ENCODE assay signal across 18 cellular contexts in genomic region chr2:174245065-174245464, GRCh38. TPM values are rescaled to one million over a fixed set of nuclear protein-coding genes. Genes with fewer than 3 reads are reported as not detected.
DNase-seq lines count a peak whose midpoint lies in the region; ATAC-seq and TF ChIP-seq lines count a peak whose summit lies in the region.
"Had no signal": no experiment of that assay in that cellular context is flagged by ENCODE, and none has a peak within 500 bp of the region (broad histone marks: within the 10 kb centered on the region; RNA-seq: fewer than 3 reads in every experiment).

No MANE protein-coding gene starts in this region.

- no peaks in the 10 kb centered on the region for H3K27me3 ChIP-seq in DOHH2 (ENCODE audit: control insufficient read depth, low read length)
- H3K27me3 ChIP-seq: BLaER1 had no signal

- H3F3A ChIP-seq in DOHH2 (ENCODE audit: control insufficient read depth, insufficient read depth), result no peaks in the 10 kb centered on the region

- H3K9me2 ChIP-seq in DOHH2 (replicated peaks; ENCODE audit: control insufficient read depth, low read length) (no peaks in the 10 kb centered on the region), OCI-LY7 (ENCODE audit: insufficient read depth, low read length) (no peaks in the 10 kb centered on the region)

- no peak for DNase-seq in activated CD8-positive, alpha-beta T cell treated with anti-CD3 and anti-CD28 coated beads, Interleukin-2, amount 10 ng/mL, durations not matched to agents 7 days and 5 days
- DNase-seq in activated CD8-positive, alpha-beta T cell treated with anti-CD3 and anti-CD28 coated beads for 36 hours, result no peak
- DNase-seq in OCI-LY7 (ENCODE audit: low spot score) (no peak), endothelial cell (ENCODE audit: low spot score) (no peak), glutamatergic neuron (no peak)
- DNase-seq in activated T-helper 1 cell treated with anti-CD3 and anti-CD28 coated beads, Interleukin-12 subunit alpha, Interleukin-12 subunit beta, Interleukin-2, Interleukin-4 antibody, amounts not matched to agents 30 ng/mL and 10 ng/mL and 1 ng/mL, durations not matched to agents 14 hours and 24 hours and 36 hours (ENCODE audit: low spot score), result no peak
- DNase-seq: H7, NCI-H1105 treated with DMSO at 0.1 percent for 48 hours, NCI-H1694, NCI-H2081 treated with DMSO at 0.1 percent for 48 hours, NCI-H524 treated with DMSO at 0.1 percent for 48 hours, SIG-M5 had no signal

- no peak for TF ChIP-seq CTCF in activated CD8-positive, alpha-beta T cell treated with anti-CD3 and anti-CD28 coated beads for 36 hours (IDR thresholded peaks at IDR 0.05)
- TF ChIP-seq CTCF in DOHH2 (IDR thresholded peaks at IDR 0.05; ENCODE audit: low read depth, low read length, poor library complexity, severe bottlenecking), result no peak
- no peak for TF ChIP-seq CTCF in OCI-LY7 (conservative IDR thresholded peaks at IDR 0.05; ENCODE audit: low read length)
- TF ChIP-seq CTCF in endothelial cell (IDR thresholded peaks at IDR 0.05; ENCODE audit: unreplicated experiment), result no peak
- TF ChIP-seq CTCF in glutamatergic neuron (IDR thresholded peaks at IDR 0.05; ENCODE audit: partially characterized antibody, unreplicated experiment), result no peak

- H3K27me3 Mint-ChIP-seq in activated CD8-positive, alpha-beta T cell treated with anti-CD3 and anti-CD28 coated beads, Interleukin-2, amount 10 ng/mL, durations not matched to agents 7 days and 5 days (ENCODE audit: low read depth), result no peaks in the 10 kb centered on the region
- no peaks in the 10 kb centered on the region for H3K27me3 Mint-ChIP-seq in activated CD8-positive, alpha-beta T cell treated with anti-CD3 and anti-CD28 coated beads for 36 hours
- H3K27me3 Mint-ChIP-seq in endothelial cell (ENCODE audit: unreplicated experiment) (peaks cover 3% of the 10 kb centered on the region), glutamatergic neuron (ENCODE audit: unreplicated experiment) (peaks cover 3% of the 10 kb centered on the region)
- H3K27me3 Mint-ChIP-seq in activated T-helper 1 cell treated with anti-CD3 and anti-CD28 coated beads, Interleukin-12 subunit alpha, Interleukin-12 subunit beta, Interleukin-2, Interleukin-4 antibody, amounts not matched to agents 30 ng/mL and 10 ng/mL and 1 ng/mL, durations not matched to agents 14 hours and 24 hours and 36 hours (ENCODE audit: insufficient read depth), result no peaks in the 10 kb centered on the region

- H3K4me1 ChIP-seq in DOHH2 (ENCODE audit: control insufficient read depth, low read length) (peaks cover 27% of the 10 kb centered on the region), OCI-LY7 (ENCODE audit: insufficient read depth, low read length, poor library complexity, severe bottlenecking) (peaks cover 17% of the 10 kb centered on the region)

- H3K27ac ChIP-seq in DOHH2 (ENCODE audit: low read depth, low read length) (no peak overlapping the region), OCI-LY7 (ENCODE audit: low read depth, low read length, poor library complexity, severe bottlenecking) (no peak overlapping the region)
- H3K27ac ChIP-seq: BLaER1, PC-9, RWPE1 had no signal

- CTCF ChIA-PET in activated CD8-positive, alpha-beta T cell treated with anti-CD3 and anti-CD28 coated beads, Interleukin-2, amount 10 ng/mL, durations not matched to agents 7 days and 5 days (lab: Charles Lee), result interaction anchor here (1.0 to 1.3 kb wide), 2 partner anchors 8 to 97 kb away, joined by 3 read pairs; no protein-coding TSS in a partner anchor
- CTCF ChIA-PET in activated CD8-positive, alpha-beta T cell treated with anti-CD3 and anti-CD28 coated beads for 36 hours (lab: Charles Lee), result interaction anchor here (0.7 to 1.0 kb wide), 2 partner anchors 13 to 1035 kb away, joined by 3 read pairs; no protein-coding TSS in a partner anchor
- CTCF ChIA-PET in OCI-LY7 (lab: Charles Lee; ENCODE audit: unreplicated experiment), result no interaction called here

- H3K79me2 ChIP-seq in DOHH2 (ENCODE audit: control insufficient read depth, low read length), result peaks cover 82% of the 10 kb centered on the region
- H3K79me2 ChIP-seq in OCI-LY7 (ENCODE audit: insufficient read depth, low read depth, low read length), result peaks cover 69% of the 10 kb centered on the region

- H4K20me1 ChIP-seq in DOHH2 (ENCODE audit: control insufficient read depth, insufficient read depth, low read depth, low read length), result peaks cover 9% of the 10 kb centered on the region; the same call in 1 of the 2 replicates
- peaks cover 8% of the 10 kb centered on the region for H4K20me1 ChIP-seq in OCI-LY7 (ENCODE audit: insufficient read depth, low read length)

- H3K4me3 Mint-ChIP-seq in activated CD8-positive, alpha-beta T cell treated with anti-CD3 and anti-CD28 coated beads, Interleukin-2, amount 10 ng/mL, durations not matched to agents 7 days and 5 days, result no peak overlapping the region
- no peak overlapping the region for H3K4me3 Mint-ChIP-seq in activated CD8-positive, alpha-beta T cell treated with anti-CD3 and anti-CD28 coated beads for 36 hours
- H3K4me3 Mint-ChIP-seq in endothelial cell (ENCODE audit: unreplicated experiment) (peak overlapping the region; percentile 8), glutamatergic neuron (ENCODE audit: unreplicated experiment) (no peak overlapping the region)
- no peak overlapping the region for H3K4me3 Mint-ChIP-seq in activated T-helper 1 cell treated with anti-CD3 and anti-CD28 coated beads, Interleukin-12 subunit alpha, Interleukin-12 subunit beta, Interleukin-2, Interleukin-4 antibody, amounts not matched to agents 30 ng/mL and 10 ng/mL and 1 ng/mL, durations not matched to agents 14 hours and 24 hours and 36 hours

- no peak overlapping the region for H2AFZ ChIP-seq in OCI-LY7 (ENCODE audit: low read length)
- H2AFZ ChIP-seq: PC-9 had no signal

- no peak for ATAC-seq in activated CD8-positive, alpha-beta T cell treated with anti-CD3 and anti-CD28 coated beads, Interleukin-2, amount 10 ng/mL, durations not matched to agents 7 days and 5 days
- ATAC-seq in activated CD8-positive, alpha-beta T cell treated with anti-CD3 and anti-CD28 coated beads for 36 hours, result no peak
- ATAC-seq in HG03159 (IDR thresholded peaks at IDR 0.05; ENCODE audit: unreplicated experiment), result no peak
- ATAC-seq: SK-N-SH treated with all-trans-retinoic acid at 6 μM for 48 hours had no signal

- no peaks in the 10 kb centered on the region for H3K9me3 ChIP-seq in DOHH2 (ENCODE audit: control insufficient read depth, insufficient read depth, low read length)
- H3K9me3 ChIP-seq in OCI-LY7 (ENCODE audit: low read length), result no peaks in the 10 kb centered on the region
- H3K9me3 ChIP-seq: BLaER1 had no signal

- H3K36me3 Mint-ChIP-seq in activated CD8-positive, alpha-beta T cell treated with anti-CD3 and anti-CD28 coated beads, Interleukin-2, amount 10 ng/mL, durations not matched to agents 7 days and 5 days (ENCODE audit: low read depth), result peaks cover 43% of the 10 kb centered on the region
- peaks cover 47% of the 10 kb centered on the region for H3K36me3 Mint-ChIP-seq in activated CD8-positive, alpha-beta T cell treated with anti-CD3 and anti-CD28 coated beads for 36 hours (ENCODE audit: low read depth)
- H3K36me3 Mint-ChIP-seq in endothelial cell (ENCODE audit: low read depth, unreplicated experiment), result peaks cover 6% of the 10 kb centered on the region
- peaks cover 32% of the 10 kb centered on the region for H3K36me3 Mint-ChIP-seq in activated T-helper 1 cell treated with anti-CD3 and anti-CD28 coated beads, Interleukin-12 subunit alpha, Interleukin-12 subunit beta, Interleukin-2, Interleukin-4 antibody, amounts not matched to agents 30 ng/mL and 10 ng/mL and 1 ng/mL, durations not matched to agents 14 hours and 24 hours and 36 hours (ENCODE audit: low read depth)
- no peaks in the 10 kb centered on the region for H3K36me3 Mint-ChIP-seq in glutamatergic neuron (ENCODE audit: unreplicated experiment)

- peaks cover 28% of the 10 kb centered on the region for H3K4me1 Mint-ChIP-seq in activated CD8-positive, alpha-beta T cell treated with anti-CD3 and anti-CD28 coated beads, Interleukin-2, amount 10 ng/mL, durations not matched to agents 7 days and 5 days (ENCODE audit: low read depth)
- H3K4me1 Mint-ChIP-seq in activated CD8-positive, alpha-beta T cell treated with anti-CD3 and anti-CD28 coated beads for 36 hours (ENCODE audit: low read depth), result peaks cover 27% of the 10 kb centered on the region
- H3K4me1 Mint-ChIP-seq in endothelial cell (ENCODE audit: unreplicated experiment), result peaks cover 27% of the 10 kb centered on the region
- H3K4me1 Mint-ChIP-seq in activated T-helper 1 cell treated with anti-CD3 and anti-CD28 coated beads, Interleukin-12 subunit alpha, Interleukin-12 subunit beta, Interleukin-2, Interleukin-4 antibody, amounts not matched to agents 30 ng/mL and 10 ng/mL and 1 ng/mL, durations not matched to agents 14 hours and 24 hours and 36 hours (ENCODE audit: low read depth), result peaks cover 35% of the 10 kb centered on the region
- peaks cover 13% of the 10 kb centered on the region for H3K4me1 Mint-ChIP-seq in glutamatergic neuron (ENCODE audit: low read depth, unreplicated experiment)

- H3K4me3 ChIP-seq in DOHH2 (ENCODE audit: low read length) (0 out of 2 replicates have a peak overlapping the region, but pooled peaks have one; percentile 7), OCI-LY7 (ENCODE audit: low read depth, low read length, poor library complexity, severe bottlenecking) (no peak overlapping the region)
- H3K4me3 ChIP-seq: BLaER1, PC-9 had no signal

- H3K27ac Mint-ChIP-seq in activated CD8-positive, alpha-beta T cell treated with anti-CD3 and anti-CD28 coated beads, Interleukin-2, amount 10 ng/mL, durations not matched to agents 7 days and 5 days, result peak overlapping the region; percentile 28
- H3K27ac Mint-ChIP-seq in activated CD8-positive, alpha-beta T cell treated with anti-CD3 and anti-CD28 coated beads for 36 hours, result no peak overlapping the region
- H3K27ac Mint-ChIP-seq in endothelial cell (ENCODE audit: unreplicated experiment), result no peak overlapping the region
- no peak overlapping the region for H3K27ac Mint-ChIP-seq in activated T-helper 1 cell treated with anti-CD3 and anti-CD28 coated beads, Interleukin-12 subunit alpha, Interleukin-12 subunit beta, Interleukin-2, Interleukin-4 antibody, amounts not matched to agents 30 ng/mL and 10 ng/mL and 1 ng/mL, durations not matched to agents 14 hours and 24 hours and 36 hours
- H3K27ac Mint-ChIP-seq in glutamatergic neuron (ENCODE audit: unreplicated experiment), result no peak overlapping the region

- POLR2A ChIA-PET in activated CD8-positive, alpha-beta T cell treated with anti-CD3 and anti-CD28 coated beads, Interleukin-2, amount 10 ng/mL, durations not matched to agents 7 days and 5 days (lab: Charles Lee), result no interaction called here
- POLR2A ChIA-PET in activated CD8-positive, alpha-beta T cell treated with anti-CD3 and anti-CD28 coated beads for 36 hours (lab: Charles Lee), result interaction anchor here (1.0 kb wide), 1 partner anchor 8 kb away, joined by 3 read pairs; no protein-coding TSS in a partner anchor
- POLR2A ChIA-PET in OCI-LY7 (lab: Charles Lee), result interaction anchor here (0.6 kb wide), 1 partner anchor 94 kb away, joined by 3 read pairs; no protein-coding TSS in a partner anchor

- no peaks in the 10 kb centered on the region for H3K9me3 Mint-ChIP-seq in activated CD8-positive, alpha-beta T cell treated with anti-CD3 and anti-CD28 coated beads, Interleukin-2, amount 10 ng/mL, durations not matched to agents 7 days and 5 days (ENCODE audit: insufficient read depth)
- H3K9me3 Mint-ChIP-seq in activated CD8-positive, alpha-beta T cell treated with anti-CD3 and anti-CD28 coated beads for 36 hours, result no peaks in the 10 kb centered on the region
- H3K9me3 Mint-ChIP-seq in endothelial cell (ENCODE audit: unreplicated experiment) (no peaks in the 10 kb centered on the region), glutamatergic neuron (ENCODE audit: unreplicated experiment) (no peaks in the 10 kb centered on the region)
- H3K9me3 Mint-ChIP-seq in activated T-helper 1 cell treated with anti-CD3 and anti-CD28 coated beads, Interleukin-12 subunit alpha, Interleukin-12 subunit beta, Interleukin-2, Interleukin-4 antibody, amounts not matched to agents 30 ng/mL and 10 ng/mL and 1 ng/mL, durations not matched to agents 14 hours and 24 hours and 36 hours, result no peaks in the 10 kb centered on the region

- H3K4me2 ChIP-seq in DOHH2 (ENCODE audit: low read length) (peak overlapping the region; percentile 1; the same call in 1 of the 2 replicates), OCI-LY7 (ENCODE audit: low read length) (no peak overlapping the region)
- H3K4me2 ChIP-seq: BLaER1 had no signal

- intact Hi-C loops in activated CD8-positive, alpha-beta T cell treated with anti-CD3 and anti-CD28 coated beads for 36 hours (cut with micrococcal nuclease), result no loop called here
- intact Hi-C loops in OCI-LY7 (cut with micrococcal nuclease; ENCODE audit: unreplicated experiment), result loop anchor here (10.0 kb wide), 1 partner anchor 280 kb away; the partner anchor contains the start of gene SP3
- intact Hi-C loops in activated T-helper 1 cell treated with anti-CD3 and anti-CD28 coated beads, Interleukin-12 subunit alpha, Interleukin-12 subunit beta, Interleukin-2, Interleukin-4 antibody, amounts not matched to agents 30 ng/mL and 10 ng/mL and 1 ng/mL, durations not matched to agents 14 hours and 24 hours and 36 hours (cut with micrococcal nuclease), result loop anchor here (5.0 kb wide), 2 partner anchors 1113 to 1757 kb away; partner anchors contain the start of gene LNPK

- H3K36me3 ChIP-seq in DOHH2 (ENCODE audit: control insufficient read depth, low read length) (peaks cover 59% of the 10 kb centered on the region), OCI-LY7 (ENCODE audit: insufficient read depth, low read length) (peaks cover 58% of the 10 kb centered on the region)

- BruUV-seq in OCI-LY7 (replicated peaks; lab: Mats Ljungman, UMichigan), result TSS peak; percentile 44

RNA-seq across cellular contexts. Expression of gene OLA1, which starts 3.3 kb away (rescaled TPM):
- total RNA-seq in activated CD8-positive, alpha-beta T cell treated with anti-CD3 and anti-CD28 coated beads, Interleukin-2, amount 10 ng/mL, durations not matched to agents 7 days and 5 days, result 10 to 100 TPM; 71.6 to 73.1 TPM
- 100 to 1,000 TPM; 128 to 137 TPM for total RNA-seq in activated CD8-positive, alpha-beta T cell treated with anti-CD3 and anti-CD28 coated beads for 36 hours
- 66.0 and 69.5 TPM in 2 replicates for total RNA-seq in OCI-LY7 (2014; rRNA removed; shearing (Covaris generic))
- total RNA-seq in OCI-LY7 (2022), result 107 and 116 TPM in 2 replicates
- total RNA-seq in endothelial cell (ENCODE audit: unreplicated experiment), result 105 TPM
- 132 and 139 TPM in 2 replicates for total RNA-seq in activated T-helper 1 cell treated with anti-CD3 and anti-CD28 coated beads, Interleukin-12 subunit alpha, Interleukin-12 subunit beta, Interleukin-2, Interleukin-4 antibody, amounts not matched to agents 30 ng/mL and 10 ng/mL and 1 ng/mL, durations not matched to agents 14 hours and 24 hours and 36 hours
- 96.2 TPM for total RNA-seq in glutamatergic neuron (ENCODE audit: unreplicated experiment)
